Comparison of ENCODE assay signal across 8 cellular contexts in genomic region chr20:47392015-47392720, GRCh38. TPM values are rescaled to one million over a fixed set of nuclear protein-coding genes. Genes with fewer than 3 reads are reported as not detected.
DNase-seq lines count a peak whose midpoint lies in the region; TF ChIP-seq lines count a peak whose summit lies in the region.

No MANE protein-coding gene starts in this region.

- no peaks in the 10 kb centered on the region for H3K36me3 ChIP-seq in H7 (replicated peaks; ENCODE audit: control insufficient read depth, insufficient read depth, low read length)

- TF ChIP-seq CTCF in GM20000 (IDR thresholded peaks at IDR 0.05; ENCODE audit: extremely low read depth, missing control alignments) (no peak), epithelial cell of proximal tubule (conservative IDR thresholded peaks at IDR 0.05; ENCODE audit: low read depth, low read length) (no peak)

- intact Hi-C loops in posterior cingulate gyrus (cut with DNase I), result no loop called here

- H3K4me3 ChIP-seq in epithelial cell of proximal tubule (ENCODE audit: low read depth, low read length) (no peak overlapping the region), H7 (ENCODE audit: insufficient read depth, low read depth, low read length) (no peak overlapping the region)

- DNase-seq in AG08395 (ENCODE audit: low spot score), result peak; percentile 85
- peak; percentile 35 for DNase-seq in GM20000 (ENCODE audit: low spot score)
- peak; percentile 98 for DNase-seq in RKO (ENCODE audit: low spot score)
- peak; percentile 19 for DNase-seq in epithelial cell of proximal tubule (ENCODE audit: low read depth)
- peak in 7 of 10 donors; percentile 19 to 88 (median 52) for DNase-seq in posterior cingulate gyrus
- no peak for DNase-seq in NCI-H2196 (lab: John Stamatoyannopoulos, UW; ENCODE audit: unreplicated experiment)
- DNase-seq in H7, result no peak
- DNase-seq in DMS153 (lab: John Stamatoyannopoulos, UW), result no peak

- H3K27me3 ChIP-seq in H7 (ENCODE audit: control insufficient read depth, insufficient read depth, low read length), result no peaks in the 10 kb centered on the region

RNA-seq across cellular contexts. Expression of gene ZMYND8, which starts 35.7 kb away (rescaled TPM):
- total RNA-seq in epithelial cell of proximal tubule, result 17.9 and 18.6 TPM in 2 replicates
- total RNA-seq in H7 (2014; rRNA removed; shearing (Covaris generic)), result 28.1 and 36.2 TPM in 2 replicates

Comparison
In these comparisons a context has a peak if more than half of its experiments do, and no peak if none do; other contexts are left out.
1. DNase-seq: peak in AG08395 (single experiment), GM20000 (single experiment), RKO (single experiment), epithelial cell of proximal tubule (single experiment) and posterior cingulate gyrus (7 of 10); none in NCI-H2196 (single experiment), H7 (single experiment) and DMS153 (single experiment).